In the genomic region with DNA sequence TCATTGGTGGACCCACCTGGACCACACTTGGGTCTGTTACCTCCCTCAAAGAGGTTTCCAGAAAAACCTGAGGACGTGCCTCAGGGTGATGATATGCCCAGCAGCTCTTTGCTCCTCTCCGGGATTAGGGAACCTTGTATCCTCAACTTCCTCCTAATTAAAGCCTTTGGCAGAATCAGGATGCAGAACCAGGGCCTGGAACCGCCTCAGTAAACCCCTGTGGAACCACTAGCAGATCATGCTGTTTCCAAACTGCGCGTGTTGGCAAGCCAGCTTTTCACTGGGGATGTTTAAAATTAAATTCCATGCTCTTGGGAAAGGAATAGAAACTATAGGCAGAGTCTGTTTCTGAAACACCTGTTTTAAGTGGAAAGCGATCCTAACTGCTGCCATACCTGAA, we compare ENCODE assay signal across 16 cellular contexts.
"Had no signal": no experiment of that assay in that cellular context is flagged by ENCODE, and none has a peak within 500 bp of the region (broad histone marks: within the 10 kb centered on the region; RNA-seq: fewer than 3 reads in every experiment).

No MANE protein-coding gene starts in this region.

- H3K9me3 ChIP-seq: adrenal gland, lower lobe of right lung had no signal

- FAIRE-seq: islet of Langerhans had no signal

- H3K4me1 ChIP-seq: adrenal gland had no signal

- H3K4me3 ChIP-seq: adrenal gland, cardiac muscle cell, lower lobe of right lung had no signal

- H3K27ac ChIP-seq: cardiac muscle cell, lower lobe of right lung had no signal

- H3K27me3 ChIP-seq: adrenal gland had no signal

- DNase-seq: activated CD4-positive, alpha-beta T cell treated with anti-CD3 and anti-CD28 coated beads for 36 hours; activated CD4-positive, alpha-beta T cell treated with anti-CD3 and anti-CD28 coated beads, Interleukin-2, amount 50 U/mL, for 48 hours; activated gamma-delta T cell treated with Interleukin-2 at 50 U/mL for 16 hours; activated T-cell treated with anti-CD3 and anti-CD28 coated beads for 4 hours; adrenal gland; dermis blood vessel endothelial cell; foreskin melanocyte; glutamatergic neuron; hippocampal formation; left colon; lower lobe of right lung; stimulated activated naive B cell treated with anti-CD40 and anti-IgM and Interleukin-4, amounts not matched to agents 10 μg/mL and 1 μg/mL and 100 μg/mL, for 72 hours had no signal

- ATAC-seq: activated CD4-positive, alpha-beta T cell treated with anti-CD3 and anti-CD28 coated beads for 36 hours; activated naive CD4-positive, alpha-beta T cell treated with anti-CD3 and anti-CD28 coated beads, Interleukin-2, amount 50 U/mL, for 72 hours; natural killer cell treated with Interleukin-12 subunit alpha and Interleukin-12 subunit beta and Interleukin-15 and Interleukin-18, amount 100 ng/mL, for 72 hours; stimulated activated naive B cell treated with anti-CD40 and anti-IgM and Interleukin-4, amounts not matched to agents 10 μg/mL and 1 μg/mL and 100 μg/mL, for 72 hours had no signal

- H3K36me3 ChIP-seq: adrenal gland, cardiac muscle cell, lower lobe of right lung had no signal
